In the genomic region with DNA sequence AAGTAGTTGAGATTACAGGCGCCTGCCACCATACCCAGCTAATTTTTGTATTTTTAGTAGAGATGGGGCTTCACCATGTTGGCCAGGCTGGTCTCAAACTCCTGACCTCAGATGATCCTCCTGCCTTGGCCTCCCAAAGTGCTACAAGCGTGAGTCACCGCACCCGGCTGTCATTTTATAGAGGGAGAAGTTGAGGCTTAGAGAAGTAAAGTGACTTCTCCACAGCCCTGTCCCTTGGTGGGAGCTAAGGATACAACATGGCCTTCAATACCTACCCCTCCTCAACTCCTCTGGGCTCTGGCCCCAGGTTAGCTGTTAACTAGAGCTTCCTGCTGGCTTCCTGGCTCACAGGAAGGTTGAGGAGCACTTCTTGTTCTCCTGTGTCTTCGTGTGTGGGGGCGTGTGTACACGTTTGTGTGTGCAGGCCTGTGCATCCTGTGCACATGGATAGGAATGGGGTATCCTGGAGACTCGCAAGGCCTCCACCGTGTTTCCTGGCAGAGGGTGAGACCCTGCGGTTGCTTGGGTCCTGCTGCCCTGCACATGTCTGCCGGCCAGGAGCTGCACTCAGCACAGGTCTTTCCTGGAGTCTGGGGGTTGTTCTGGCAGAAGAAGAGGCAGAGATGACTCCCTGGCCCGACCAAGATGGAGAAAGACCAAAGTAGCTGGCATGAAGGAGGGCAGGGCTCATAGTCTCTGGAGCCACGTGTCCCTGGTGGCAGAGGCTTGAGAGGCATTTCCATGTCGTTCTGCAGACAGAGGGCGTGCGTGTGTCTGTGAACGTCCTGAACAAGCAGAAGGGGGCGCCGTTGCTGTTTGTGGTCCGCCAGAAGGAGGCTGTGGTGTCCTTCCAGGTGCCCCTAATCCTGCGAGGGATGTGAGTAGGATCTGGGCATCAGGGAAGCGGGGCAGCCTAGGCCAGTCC, we compare ENCODE assay signal across 8 cellular contexts.
DNase-seq lines count a peak whose midpoint lies in the region; ATAC-seq and TF ChIP-seq lines count a peak whose summit lies in the region.

No MANE protein-coding gene starts in this region.

- in situ Hi-C loops in KBM-7 (cut with MboI; ENCODE audit: low pct_unique_long_range_greater_than_20kb, low sequenced_read_pairs), result no loop called here

- peak; percentile 83 for TF ChIP-seq CTCF in cardiac fibroblast (IDR thresholded peaks at IDR 0.05; ENCODE audit: low read depth, low read length)

- H3K4me3 ChIP-seq in cardiac fibroblast (replicated peaks in 1 of 2; ENCODE audit: low read depth in 2 of 2, low read length in 2 of 2), result no peak overlapping the region

- ATAC-seq in HG02870 (IDR thresholded peaks at IDR 0.05; ENCODE audit: unreplicated experiment) (no peak), GM18870 (IDR thresholded peaks at IDR 0.05; ENCODE audit: unreplicated experiment) (no peak)

- peak; percentile 30 for DNase-seq in GM04504 (ENCODE audit: low read depth)
- peak; percentile 87 for DNase-seq in KBM-7
- DNase-seq in UCSD-AML1 (lab: John Stamatoyannopoulos, UW; ENCODE audit: unreplicated experiment), result peak; percentile 67
- peak; percentile 79 to 86 for DNase-seq in cardiac fibroblast (ENCODE audit: low read depth in 2 of 2)
- peak; percentile 85 for DNase-seq in left kidney (ENCODE audit: low read depth, low spot score)
- peak; percentile 19 to 28 for DNase-seq in stimulated activated CD4-positive, alpha-beta T cell treated with anti-CD3 and anti-CD28 coated beads, Interleukin-1b, Interleukin-23, amount 100 ng/mL, for 4 hours (ENCODE audit: low read depth in 2 of 2)

Comparison
In these comparisons a context has a peak if more than half of its experiments do, and no peak if none do; other contexts are left out.
1. DNase-seq: peak in every context shown above with its lines; median percentile 87 in KBM-7; 85 in left kidney; 82 in cardiac fibroblast; 67 in UCSD-AML1; 30 in GM04504; 24 in stimulated activated CD4-positive, alpha-beta T cell treated with anti-CD3 and anti-CD28 coated beads, Interleukin-1b, Interleukin-23, amount 100 ng/mL, for 4 hours.